Comparison of ENCODE assay signal across 8 cellular contexts in the genomic region with DNA sequence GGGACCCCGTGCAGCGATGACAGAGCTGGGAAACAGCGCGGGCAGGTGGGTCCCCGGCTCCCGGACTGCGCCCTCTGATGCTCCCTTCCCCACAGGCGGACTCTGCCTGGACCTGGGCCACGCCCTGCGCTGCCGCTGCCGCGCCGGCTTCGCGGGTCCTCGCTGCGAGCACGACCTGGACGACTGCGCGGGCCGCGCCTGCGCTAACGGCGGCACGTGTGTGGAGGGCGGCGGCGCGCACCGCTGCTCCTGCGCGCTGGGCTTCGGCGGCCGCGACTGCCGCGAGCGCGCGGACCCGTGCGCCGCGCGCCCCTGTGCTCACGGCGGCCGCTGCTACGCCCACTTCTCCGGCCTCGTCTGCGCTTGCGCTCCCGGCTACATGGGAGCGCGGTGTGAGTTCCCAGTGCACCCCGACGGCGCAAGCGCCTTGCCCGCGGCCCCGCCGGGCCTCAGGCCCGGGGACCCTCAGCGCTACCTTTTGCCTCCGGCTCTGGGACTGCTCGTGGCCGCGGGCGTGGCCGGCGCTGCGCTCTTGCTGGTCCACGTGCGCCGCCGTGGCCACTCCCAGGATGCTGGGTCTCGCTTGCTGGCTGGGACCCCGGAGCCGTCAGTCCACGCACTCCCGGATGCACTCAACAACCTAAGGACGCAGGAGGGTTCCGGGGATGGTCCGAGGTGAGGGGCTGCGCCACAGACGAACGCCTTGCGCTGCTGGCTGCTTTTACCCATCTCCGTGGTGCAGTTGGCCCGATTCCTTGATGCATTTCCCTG. TPM values are rescaled to one million over a fixed set of nuclear protein-coding genes. Genes with fewer than 3 reads are reported as not detected.
DNase-seq lines count a peak whose midpoint lies in the region; ATAC-seq, FAIRE-seq and TF ChIP-seq lines count a peak whose summit lies in the region.

No MANE protein-coding gene starts in this region.

- H3K9me3 ChIP-seq in A673 (ENCODE audit: low read depth, low read length, poor library complexity, severe bottlenecking) (no peaks in the 10 kb centered on the region), transverse colon (no peaks in the 10 kb centered on the region), kidney (ENCODE audit: control insufficient read depth in 1 of 2, low read length in 2 of 2) (no peaks in the 10 kb centered on the region)

- H3K4me1 ChIP-seq in A673 (ENCODE audit: insufficient read depth, low read length, poor library complexity, severe bottlenecking): peaks cover 5% of the 10 kb centered on the region
- peaks cover 0 to 13% (median 12%) of the 10 kb centered on the region in 4 donors for H3K4me1 ChIP-seq in transverse colon
- H3K4me1 ChIP-seq in kidney (ENCODE audit: control insufficient read depth in 1 of 2, insufficient read depth in 1 of 2, low read depth in 1 of 2, low read length in 2 of 2): peaks cover 0 to 4% of the 10 kb centered on the region in 2 donors

- TF ChIP-seq EP300 in transverse colon (IDR thresholded peaks at IDR 0.05; ENCODE audit: low read depth): no peak

- H3K27me3 Mint-ChIP-seq in activated CD8-positive, alpha-beta T cell treated with anti-CD3 and anti-CD28 coated beads for 36 hours: peaks cover 50% of the 10 kb centered on the region
- peaks cover 77% of the 10 kb centered on the region for H3K27me3 Mint-ChIP-seq in neural crest cell (ENCODE audit: low read depth)

- H3K9me3 Mint-ChIP-seq in activated CD8-positive, alpha-beta T cell treated with anti-CD3 and anti-CD28 coated beads for 36 hours: peaks cover 4% of the 10 kb centered on the region
- peaks cover 6% of the 10 kb centered on the region for H3K9me3 Mint-ChIP-seq in neural crest cell

- TF ChIP-seq POLR2A in GM18505 (IDR thresholded peaks at IDR 0.05; ENCODE audit: borderline replicate concordance, extremely low read depth, insufficient read depth, insufficient read length) (peak; percentile 59), erythroblast (IDR thresholded peaks at IDR 0.05; ENCODE audit: low read length) (no peak), transverse colon (IDR thresholded peaks at IDR 0.05) (no peak)

- in situ Hi-C loops in transverse colon (cut with MboI; ENCODE audit: low pct_ligation_motif_present in 1 of 4, low pct_unique_long_range_greater_than_20kb in 1 of 4, low sequenced_read_pairs in 3 of 4): no loop called here

- no peak overlapping the region for H3K27ac ChIP-seq in A673 (ENCODE audit: low read depth, low read length, poor library complexity, severe bottlenecking)
- no peak overlapping the region for H3K27ac ChIP-seq in transverse colon
- no peak overlapping the region for H3K27ac ChIP-seq in kidney (ENCODE audit: low read depth in 2 of 2, low read length in 2 of 2)

- 10% methylated on average over 38 of the region's 96 CpGs; no CpG with 5 or more reads in 1 of the 2 donors for WGBS in transverse colon (ENCODE audit: low coverage in 1 of 2), 2 donors

- H3K27me3 ChIP-seq in A673 (replicated peaks; ENCODE audit: insufficient read depth, low read depth, low read length, poor library complexity): peaks cover 21% of the 10 kb centered on the region
- H3K27me3 ChIP-seq in transverse colon: peaks cover 95% of the 10 kb centered on the region

- peaks cover 22% of the 10 kb centered on the region for H3K4me1 Mint-ChIP-seq in activated CD8-positive, alpha-beta T cell treated with anti-CD3 and anti-CD28 coated beads for 36 hours (ENCODE audit: low read depth)
- peaks cover 12% of the 10 kb centered on the region for H3K4me1 Mint-ChIP-seq in neural crest cell

- H3K36me3 Mint-ChIP-seq in activated CD8-positive, alpha-beta T cell treated with anti-CD3 and anti-CD28 coated beads for 36 hours (ENCODE audit: low read depth): peaks cover 2% of the 10 kb centered on the region
- H3K36me3 Mint-ChIP-seq in neural crest cell (ENCODE audit: low read depth): peaks cover 4% of the 10 kb centered on the region

- no peak overlapping the region for H3K9ac ChIP-seq in kidney (ENCODE audit: low read length in 2 of 2)

- peak overlapping the region; percentile 45 for H3K4me3 ChIP-seq in A673 (ENCODE audit: low read depth, low read length, poor library complexity, severe bottlenecking)
- peak overlapping the region in 3 of 4 donors; percentile 12 to 56 (median 34) for H3K4me3 ChIP-seq in transverse colon
- H3K4me3 ChIP-seq in kidney (ENCODE audit: low read length in 2 of 2): no peak overlapping the region

- ATAC-seq in GM18505 (IDR thresholded peaks at IDR 0.05; ENCODE audit: unreplicated experiment): peak; percentile 55
- ATAC-seq in activated CD8-positive, alpha-beta T cell treated with anti-CD3 and anti-CD28 coated beads for 36 hours: peak; percentile 81

- CTCF ChIA-PET in A673 (lab: Charles Lee): no interaction called here
- CTCF ChIA-PET in activated CD8-positive, alpha-beta T cell treated with anti-CD3 and anti-CD28 coated beads for 36 hours (lab: Charles Lee): no interaction called here

- no peak overlapping the region for H3K27ac Mint-ChIP-seq in activated CD8-positive, alpha-beta T cell treated with anti-CD3 and anti-CD28 coated beads for 36 hours
- no peak overlapping the region for H3K27ac Mint-ChIP-seq in neural crest cell (ENCODE audit: unreplicated experiment)

- POLR2A ChIA-PET in A673 (lab: Charles Lee; ENCODE audit: low non-redundant PET): no interaction called here
- POLR2A ChIA-PET in activated CD8-positive, alpha-beta T cell treated with anti-CD3 and anti-CD28 coated beads for 36 hours (lab: Charles Lee): interaction anchor here (1.2 to 1.5 kb wide), 2 partner anchors 21 to 36 kb away, joined by 3 to 4 read pairs; no protein-coding TSS in a partner anchor

- no TSS peak for BruUV-seq in A673 (replicated peaks; lab: Mats Ljungman, UMichigan)

- intact Hi-C loops in A673 (cut with micrococcal nuclease; ENCODE audit: unreplicated experiment) (no loop called here), transverse colon (cut with DNase I; ENCODE audit: low total_unique reads) (no loop called here), kidney (cut with DNase I) (no loop called here)
- intact Hi-C loops in activated CD8-positive, alpha-beta T cell treated with anti-CD3 and anti-CD28 coated beads for 36 hours (cut with micrococcal nuclease): no loop called here

- DNase-seq in A673 (ENCODE audit: low spot score) (peak; percentile 85), NCI-H345 (lab: John Stamatoyannopoulos, UW) (peak; percentile 80), erythroblast (lab: John Stamatoyannopoulos, UW) (peak; percentile 53 to 70), neural crest cell (ENCODE audit: low read depth, low spot score) (peak; percentile 54), transverse colon (no peak), kidney (no peak)
- DNase-seq in activated CD8-positive, alpha-beta T cell treated with anti-CD3 and anti-CD28 coated beads for 36 hours: peak; percentile 74

- H3K36me3 ChIP-seq in A673 (ENCODE audit: insufficient read depth, low read length, poor library complexity, severe bottlenecking): no peaks in the 10 kb centered on the region
- H3K36me3 ChIP-seq in transverse colon: no peaks in the 10 kb centered on the region
- H3K36me3 ChIP-seq in kidney (ENCODE audit: control insufficient read depth in 1 of 2, insufficient read depth in 2 of 2, low read length in 2 of 2): no peaks in the 10 kb centered on the region

- TF ChIP-seq CTCF in A673 (conservative IDR thresholded peaks at IDR 0.05; ENCODE audit: low read depth, low read length) (no peak), neural crest cell (conservative IDR thresholded peaks at IDR 0.05) (no peak), transverse colon (IDR thresholded peaks at IDR 0.05) (no peak), kidney (IDR thresholded peaks at IDR 0.05; ENCODE audit: borderline replicate concordance, extremely low read depth, insufficient read depth) (no peak)
- no peak for TF ChIP-seq CTCF in activated CD8-positive, alpha-beta T cell treated with anti-CD3 and anti-CD28 coated beads for 36 hours (IDR thresholded peaks at IDR 0.05)

- H3K4me3 Mint-ChIP-seq in activated CD8-positive, alpha-beta T cell treated with anti-CD3 and anti-CD28 coated beads for 36 hours: peak overlapping the region; percentile 80
- H3K4me3 Mint-ChIP-seq in neural crest cell: peak overlapping the region; percentile 77

- FAIRE-seq in kidney (lab: Jason Lieb, UNC): no peak

RNA-seq across cellular contexts. Expression of gene SELENOV, which starts 7.8 kb away (rescaled TPM):
- not detected in 2 replicates for total RNA-seq in A673 (2021)
- total RNA-seq in activated CD8-positive, alpha-beta T cell treated with anti-CD3 and anti-CD28 coated beads for 36 hours: not detected
- not detected in 2 replicates for total RNA-seq in neural crest cell
- not detected for total RNA-seq in transverse colon
- total RNA-seq in kidney: not detected
- polyA plus RNA-seq in kidney (ENCODE audit: insufficient read depth, low read depth, low replicate concordance): not detected

RNA-seq across cellular contexts. Expression of gene DLL3, which starts 8.4 kb away (rescaled TPM):
- total RNA-seq in A673 (2021): 0.69 and 0.96 TPM in 2 replicates
- 1 to 10 TPM; 1.3 to 1.6 TPM for total RNA-seq in activated CD8-positive, alpha-beta T cell treated with anti-CD3 and anti-CD28 coated beads for 36 hours
- total RNA-seq in neural crest cell: 17.9 and 22.3 TPM in 2 replicates
- not detected for total RNA-seq in transverse colon
- 0.13 TPM for total RNA-seq in kidney
- 0.17 TPM for polyA plus RNA-seq in kidney (ENCODE audit: insufficient read depth, low read depth, low replicate concordance)

RNA-seq across cellular contexts. Expression of gene EID2B, which starts 25.5 kb away (rescaled TPM):
- total RNA-seq in A673 (2021): 3.4 and 4.2 TPM in 2 replicates
- 1 to 10 TPM; 3.0 TPM for total RNA-seq in activated CD8-positive, alpha-beta T cell treated with anti-CD3 and anti-CD28 coated beads for 36 hours
- total RNA-seq in neural crest cell: 7.2 and 7.7 TPM in 2 replicates
- total RNA-seq in transverse colon: 1 to 10 TPM in 3 of 4 donors, under 1 TPM in 1; 1.00 to 1.5 (median 1.3) TPM
- total RNA-seq in kidney: 3.3 TPM
- 4.6 TPM for polyA plus RNA-seq in kidney (ENCODE audit: insufficient read depth, low read depth, low replicate concordance)

RNA-seq across cellular contexts. Expression of gene TIMM50, which starts 26.5 kb away (rescaled TPM):
- total RNA-seq in A673 (2021) (165 and 174 TPM in 2 replicates), neural crest cell (118 and 121 TPM in 2 replicates), transverse colon (10 to 100 TPM; 21.7 to 54.0 (median 33.5) TPM), kidney (52.4 TPM)
- 100 to 1,000 TPM; 108 to 114 TPM for total RNA-seq in activated CD8-positive, alpha-beta T cell treated with anti-CD3 and anti-CD28 coated beads for 36 hours
- 74.4 TPM for polyA plus RNA-seq in kidney (ENCODE audit: insufficient read depth, low read depth, low replicate concordance)

RNA-seq across cellular contexts. Expression of gene EID2, which starts 32.8 kb away (rescaled TPM):
- total RNA-seq in A673 (2021) (25.0 and 25.2 TPM in 2 replicates), neural crest cell (28.0 and 30.8 TPM in 2 replicates), transverse colon (1 to 10 TPM; 7.5 to 10.0 (median 8.1) TPM), kidney (12.0 TPM)
- total RNA-seq in activated CD8-positive, alpha-beta T cell treated with anti-CD3 and anti-CD28 coated beads for 36 hours: 10 to 100 TPM; 11.1 to 11.7 TPM
- 17.0 TPM for polyA plus RNA-seq in kidney (ENCODE audit: insufficient read depth, low read depth, low replicate concordance)

Comparison
In these comparisons a context has a peak if more than half of its experiments do, and no peak if none do; other contexts are left out.
1. DNase-seq: peak in A673 (single experiment), NCI-H345 (single experiment), activated CD8-positive, alpha-beta T cell treated with anti-CD3 and anti-CD28 coated beads for 36 hours (single experiment), erythroblast (2 of 2) and neural crest cell (single experiment); none in transverse colon (single experiment) and kidney (single experiment).
2. H3K4me3 ChIP-seq: peak in A673 (single experiment) and transverse colon (3 of 4); none in kidney (0 of 2).